In genomic region chr1:200048244-200048643, GRCh38 we compare ENCODE assay signal across 17 cellular contexts. TPM values are rescaled to one million over a fixed set of nuclear protein-coding genes. Genes with fewer than 3 reads are reported as not detected.
"Had no signal": no experiment of that assay in that cellular context is flagged by ENCODE, and none has a peak within 500 bp of the region (broad histone marks: within the 10 kb centered on the region; RNA-seq: fewer than 3 reads in every experiment).

No MANE protein-coding gene starts in this region.

- H3K27ac Mint-ChIP-seq: activated naive CD4-positive, alpha-beta T cell treated with anti-CD3 and anti-CD28 coated beads, Interleukin-2, amount 50 U/mL, for 24 hours; activated T-helper 2 cell treated with anti-CD3 and anti-CD28 coated beads, Interferon-gamma antibody, Interleukin-2, Interleukin-4, amounts not matched to agents 10 μg/mL and 5 μg/mL and 100 μg/mL, durations not matched to agents 14 hours and 24 hours and 36 hours; mesothelial cell of epicardium; T-helper 17 cell had no signal

- H3K36me3 Mint-ChIP-seq: activated naive CD4-positive, alpha-beta T cell treated with anti-CD3 and anti-CD28 coated beads, Interleukin-2, amount 50 U/mL, for 24 hours; mesothelial cell of epicardium had no signal

- ATAC-seq: gastroesophageal sphincter, right cardiac atrium, T-helper 17 cell had no signal

- H3K4me3 ChIP-seq: gastroesophageal sphincter, transverse colon had no signal

- H3K27ac ChIP-seq: gastroesophageal sphincter, transverse colon had no signal

- H3K4me1 Mint-ChIP-seq: T-helper 17 cell had no signal

- H3K36me3 ChIP-seq: gastroesophageal sphincter, transverse colon had no signal

- DNase-seq: activated CD4-positive, alpha-beta T cell treated with anti-CD3 and anti-CD28 coated beads, Interleukin-2, amount 50 U/mL, for 1 hour; central memory CD4-positive, alpha-beta T cell; cortex of kidney; effector memory CD4-positive, alpha-beta T cell; right cardiac atrium; stimulated activated naive CD4-positive, alpha-beta T cell; substantia nigra; T-helper 17 cell; transverse colon had no signal

- H3K9me3 ChIP-seq: gastroesophageal sphincter, transverse colon had no signal

- H3K4me3 Mint-ChIP-seq: activated naive CD4-positive, alpha-beta T cell treated with anti-CD3 and anti-CD28 coated beads, Interleukin-2, amount 50 U/mL, for 24 hours; mesothelial cell of epicardium; T-helper 17 cell had no signal

- H3K9me3 Mint-ChIP-seq: activated naive CD4-positive, alpha-beta T cell treated with anti-CD3 and anti-CD28 coated beads, Interleukin-2, amount 50 U/mL, for 24 hours; activated T-helper 2 cell treated with anti-CD3 and anti-CD28 coated beads, Interferon-gamma antibody, Interleukin-2, Interleukin-4, amounts not matched to agents 10 μg/mL and 5 μg/mL and 100 μg/mL, durations not matched to agents 14 hours and 24 hours and 36 hours; mesothelial cell of epicardium had no signal

RNA-seq across cellular contexts. Expression of gene NR5A2, which starts 20.7 kb away (rescaled TPM):
- total RNA-seq: activated CD8-positive, alpha-beta memory T cell treated with anti-CD3 and anti-CD28 coated beads for 36 hours; activated T-helper 2 cell treated with anti-CD3 and anti-CD28 coated beads, Interferon-gamma antibody, Interleukin-2, Interleukin-4, amounts not matched to agents 10 μg/mL and 5 μg/mL and 100 μg/mL, durations not matched to agents 14 hours and 24 hours and 36 hours; epithelial cell of proximal tubule; kidney epithelial cell; myocyte; T-helper 17 cell had no signal
